Comparison of ENCODE assay signal across 1 cellular context in the genomic region with DNA sequence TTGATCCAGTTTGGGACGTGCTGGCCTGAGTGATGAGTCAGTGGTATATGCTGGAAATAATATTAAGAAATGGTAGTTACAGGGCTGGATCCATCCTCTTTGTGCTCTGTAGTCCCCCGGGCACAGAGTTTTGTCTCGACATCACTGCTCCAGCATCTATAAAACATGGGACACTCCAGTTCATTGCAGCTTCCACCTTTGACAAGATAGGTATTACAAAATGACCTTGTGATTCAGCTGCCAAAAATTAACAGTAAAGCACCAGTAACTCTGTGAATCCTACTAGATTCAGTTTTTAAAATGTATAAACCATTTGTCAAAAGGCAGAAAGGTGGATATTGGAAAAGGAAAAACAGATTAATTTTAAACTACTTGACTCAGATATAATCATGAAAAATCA.
TF ChIP-seq lines count a peak whose summit lies in the region.

No MANE protein-coding gene starts in this region.

TF ChIP-seq in GM23338, 12 proteins besides CTCF, POLR2A, EP300 and RAD21 (continued from another document):
- TF ChIP-seq ZNF462 (CRISPR knock-in tag; IDR thresholded peaks at IDR 0.05) = no peak
- TF ChIP-seq, protein P1, sequence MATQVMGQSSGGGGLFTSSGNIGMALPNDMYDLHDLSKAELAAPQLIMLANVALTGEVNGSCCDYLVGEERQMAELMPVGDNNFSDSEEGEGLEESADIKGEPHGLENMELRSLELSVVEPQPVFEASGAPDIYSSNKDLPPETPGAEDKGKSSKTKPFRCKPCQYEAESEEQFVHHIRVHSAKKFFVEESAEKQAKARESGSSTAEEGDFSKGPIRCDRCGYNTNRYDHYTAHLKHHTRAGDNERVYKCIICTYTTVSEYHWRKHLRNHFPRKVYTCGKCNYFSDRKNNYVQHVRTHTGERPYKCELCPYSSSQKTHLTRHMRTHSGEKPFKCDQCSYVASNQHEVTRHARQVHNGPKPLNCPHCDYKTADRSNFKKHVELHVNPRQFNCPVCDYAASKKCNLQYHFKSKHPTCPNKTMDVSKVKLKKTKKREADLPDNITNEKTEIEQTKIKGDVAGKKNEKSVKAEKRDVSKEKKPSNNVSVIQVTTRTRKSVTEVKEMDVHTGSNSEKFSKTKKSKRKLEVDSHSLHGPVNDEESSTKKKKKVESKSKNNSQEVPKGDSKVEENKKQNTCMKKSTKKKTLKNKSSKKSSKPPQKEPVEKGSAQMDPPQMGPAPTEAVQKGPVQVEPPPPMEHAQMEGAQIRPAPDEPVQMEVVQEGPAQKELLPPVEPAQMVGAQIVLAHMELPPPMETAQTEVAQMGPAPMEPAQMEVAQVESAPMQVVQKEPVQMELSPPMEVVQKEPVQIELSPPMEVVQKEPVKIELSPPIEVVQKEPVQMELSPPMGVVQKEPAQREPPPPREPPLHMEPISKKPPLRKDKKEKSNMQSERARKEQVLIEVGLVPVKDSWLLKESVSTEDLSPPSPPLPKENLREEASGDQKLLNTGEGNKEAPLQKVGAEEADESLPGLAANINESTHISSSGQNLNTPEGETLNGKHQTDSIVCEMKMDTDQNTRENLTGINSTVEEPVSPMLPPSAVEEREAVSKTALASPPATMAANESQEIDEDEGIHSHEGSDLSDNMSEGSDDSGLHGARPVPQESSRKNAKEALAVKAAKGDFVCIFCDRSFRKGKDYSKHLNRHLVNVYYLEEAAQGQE (IDR thresholded peaks at IDR 0.05; ENCODE audit: unreplicated experiment) = no peak
- no peak for TF ChIP-seq ZNF331 (CRISPR knock-in tag; IDR thresholded peaks at IDR 0.05; ENCODE audit: low read depth)
- TF ChIP-seq POLR2AphosphoS5 (IDR thresholded peaks at IDR 0.05; ENCODE audit: low read depth) = no peak
- TF ChIP-seq JUNB (IDR thresholded peaks at IDR 0.05; ENCODE audit: unreplicated experiment) = no peak
- TF ChIP-seq ETS1 (IDR thresholded peaks at IDR 0.05) = no peak
- TF ChIP-seq NANOG (IDR thresholded peaks at IDR 0.05; ENCODE audit: borderline replicate concordance) = no peak
- TF ChIP-seq STAT1 (IDR thresholded peaks at IDR 0.05; ENCODE audit: unreplicated experiment) = no peak
- no peak for TF ChIP-seq EZH2 (IDR thresholded peaks at IDR 0.05; ENCODE audit: low read depth, unreplicated experiment)
- TF ChIP-seq ZNF114 (CRISPR knock-in tag; IDR thresholded peaks at IDR 0.05) = no peak
- no peak for TF ChIP-seq CREB1 (CRISPR knock-in tag; IDR thresholded peaks at IDR 0.05; ENCODE audit: low read depth)
